In the genomic region with DNA sequence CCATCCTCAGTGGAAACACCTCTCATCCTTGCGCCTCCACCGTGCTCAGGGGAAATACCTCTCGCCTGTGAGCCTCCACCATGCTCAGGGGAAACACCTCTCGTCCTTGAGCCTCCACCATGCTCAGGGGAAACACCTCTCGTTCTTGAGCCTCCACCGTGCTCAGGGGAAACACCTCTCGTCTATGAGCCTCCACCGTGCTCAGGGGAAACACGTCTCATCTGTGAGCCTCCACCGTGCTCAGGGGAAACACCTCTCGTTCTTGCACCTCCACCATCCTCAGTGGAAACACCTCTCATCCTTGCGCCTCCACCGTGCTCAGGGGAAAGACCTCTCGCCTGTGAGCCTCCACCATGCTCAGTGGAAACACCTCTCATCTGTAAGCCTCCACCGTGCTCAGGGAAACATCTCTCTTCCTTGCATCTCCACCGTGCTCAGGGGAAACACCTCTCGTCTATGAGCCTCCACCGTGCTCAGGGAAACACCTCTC, we compare ENCODE assay signal across 7 cellular contexts. TPM values are rescaled to one million over a fixed set of nuclear protein-coding genes. Genes with fewer than 3 reads are reported as not detected.
A peak's percentile ranks its signal among the peaks of the same experiment; 100 is the strongest.
DNase-seq lines count a peak whose midpoint lies in the region; ATAC-seq, FAIRE-seq and TF ChIP-seq lines count a peak whose summit lies in the region.
"Not testable (repeated sequence)": the region's sequence is repeated elsewhere in the genome, so short reads cannot be mapped to it uniquely, and the experiment has no call there.

No MANE protein-coding gene starts in this region.

- not testable (repeated sequence) for H3K36me3 Mint-ChIP-seq in nephron progenitor cell (ENCODE audit: low read depth)

- DNase-seq in GM18507 (ENCODE audit: extremely low spot score, insufficient read length, low read depth); nephron progenitor cell: not testable (repeated sequence)
- DNase-seq in RWPE2 (ENCODE audit: low spot score) (peak; percentile 43), Right ventricle myocardium superior (peak; percentile 28)
- peak; percentile 56 for DNase-seq in activated CD8-positive, alpha-beta memory T cell treated with anti-CD3 and anti-CD28 coated beads for 24 hours
- peak; percentile 15 for DNase-seq in activated naive CD4-positive, alpha-beta T cell treated with anti-CD3 and anti-CD28 coated beads, Interleukin-2, amount 50 U/mL, for 16 hours
- DNase-seq in stimulated activated CD4-positive, alpha-beta T cell treated with anti-CD3 and anti-CD28 coated beads, Interleukin-4, amount 100 ng/mL, for 24 hours = peak; percentile 22

- H3K4me1 ChIP-seq in RWPE2 (ENCODE audit: insufficient read depth, poor library complexity, severe bottlenecking) = not testable (repeated sequence)

- peaks cover 45% of the 10 kb centered on the region for H3K4me1 Mint-ChIP-seq in nephron progenitor cell

- H3K9me3 Mint-ChIP-seq in nephron progenitor cell = not testable (repeated sequence)

- H3K27ac Mint-ChIP-seq in nephron progenitor cell = peak overlapping the region; percentile 14

- H3K27me3 ChIP-seq in RWPE2 (ENCODE audit: insufficient read depth, poor library complexity, severe bottlenecking) = peaks cover 22% of the 10 kb centered on the region

- H3K27ac ChIP-seq in RWPE2 (ENCODE audit: poor library complexity, severe bottlenecking) = not testable (repeated sequence)

- H3K27me3 Mint-ChIP-seq in nephron progenitor cell (ENCODE audit: low read depth, poor library complexity) = peaks cover 10% of the 10 kb centered on the region

- not testable (repeated sequence) for TF ChIP-seq CTCF in RWPE2 (IDR thresholded peaks at IDR 0.05; ENCODE audit: poor library complexity, severe bottlenecking); nephron progenitor cell (IDR thresholded peaks at IDR 0.05)

- H3K4me3 ChIP-seq in RWPE2 (ENCODE audit: severe bottlenecking) = not testable (repeated sequence)

- intact Hi-C loops in Right ventricle myocardium superior (cut with DNase I) = not testable (repeated sequence)

- FAIRE-seq in GM18507 (lab: Jason Lieb, UNC) = peak; percentile 92

- H3K4me3 Mint-ChIP-seq in nephron progenitor cell = not testable (repeated sequence)

- not testable (repeated sequence) for H3K9me3 ChIP-seq in RWPE2 (ENCODE audit: severe bottlenecking)

- ATAC-seq in RWPE2 (ENCODE audit: low read depth); Right ventricle myocardium superior (ENCODE audit: poor library complexity): not testable (repeated sequence)

- H3K36me3 ChIP-seq in RWPE2 (ENCODE audit: low read depth) = not testable (repeated sequence)

RNA-seq across cellular contexts. Expression of a gene that starts 4.1 kb away (rescaled TPM):
- 55.6 TPM for total RNA-seq in Right ventricle myocardium superior

RNA-seq across cellular contexts. Expression of a gene that starts 46.0 kb away (rescaled TPM):
- 28.0 TPM for total RNA-seq in Right ventricle myocardium superior

RNA-seq across cellular contexts. Expression of a gene that starts 46.0 kb away (rescaled TPM):
- 0.48 TPM for total RNA-seq in Right ventricle myocardium superior
